Comparison of ENCODE assay signal across 7 cellular contexts in the genomic region with DNA sequence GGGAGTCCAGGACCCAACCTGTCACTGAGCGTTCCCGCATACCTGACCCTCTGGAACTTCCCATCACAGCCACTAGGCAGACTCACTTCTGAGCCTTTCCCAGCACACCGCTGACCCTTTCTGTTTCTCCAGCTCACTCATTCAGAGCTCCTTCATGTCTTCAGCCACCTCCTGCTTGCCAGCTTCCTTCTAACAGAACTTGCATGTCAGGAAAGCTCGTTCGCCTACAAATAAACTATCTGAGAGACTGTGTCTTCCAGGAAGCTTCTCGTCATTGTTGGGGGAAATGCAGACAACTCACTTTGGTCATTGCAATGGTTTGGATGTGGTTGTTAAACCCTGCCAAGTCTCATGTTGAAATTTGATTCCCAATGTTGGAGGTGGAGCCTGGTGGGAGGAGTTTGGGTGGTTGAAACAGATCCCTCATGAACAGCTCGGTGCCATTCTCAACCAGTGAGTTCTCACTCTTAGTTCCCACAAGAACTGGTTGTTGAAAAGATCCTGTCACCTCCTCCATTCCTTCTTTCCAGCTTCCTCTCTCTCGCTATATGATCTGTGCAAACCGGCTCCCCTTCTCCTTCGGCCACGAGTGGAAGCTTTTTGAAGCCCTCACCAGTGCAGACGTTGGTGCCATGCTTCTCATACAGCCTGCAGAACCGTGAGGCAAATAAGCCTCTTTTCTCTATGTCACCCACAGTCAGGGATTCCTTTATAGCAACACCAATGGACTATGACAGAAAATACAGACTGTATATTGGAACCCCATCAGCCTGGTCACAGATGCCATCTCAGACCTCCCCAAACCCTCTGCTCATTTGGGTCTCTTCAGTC. TPM values are rescaled to one million over a fixed set of nuclear protein-coding genes. Genes with fewer than 3 reads are reported as not detected.
DNase-seq lines count a peak whose midpoint lies in the region; ATAC-seq, FAIRE-seq and TF ChIP-seq lines count a peak whose summit lies in the region.

No MANE protein-coding gene starts in this region.

- BruUV-seq in MCF 10A (replicated peaks; lab: Mats Ljungman, UMichigan) = no TSS peak

- no peaks in the 10 kb centered on the region for H3K36me3 Mint-ChIP-seq in MCF 10A (ENCODE audit: insufficient read depth, unreplicated experiment)
- no peaks in the 10 kb centered on the region for H3K36me3 Mint-ChIP-seq in type B pancreatic cell
- no peaks in the 10 kb centered on the region for H3K36me3 Mint-ChIP-seq in activated CD8-positive, alpha-beta memory T cell treated with anti-CD3 and anti-CD28 coated beads, Interleukin-2, amount 10 ng/mL, durations not matched to agents 7 days and 5 days

- POLR2A ChIA-PET in MCF 10A (lab: Yijun Ruan, JAX) = interaction anchor here (0.6 to 1.9 kb wide), 13 partner anchors 14 to 516 kb away, joined by 3 to 8 read pairs (median 3); no protein-coding TSS in a partner anchor

- H3K4me1 Mint-ChIP-seq in MCF 10A (ENCODE audit: insufficient read depth, unreplicated experiment) (peaks cover 25% of the 10 kb centered on the region), type B pancreatic cell (ENCODE audit: unreplicated experiment) (peaks cover 33% of the 10 kb centered on the region)
- peaks cover 5% of the 10 kb centered on the region for H3K4me1 Mint-ChIP-seq in activated CD8-positive, alpha-beta memory T cell treated with anti-CD3 and anti-CD28 coated beads, Interleukin-2, amount 10 ng/mL, durations not matched to agents 7 days and 5 days

- peak overlapping the region; percentile 8 for H3K4me3 Mint-ChIP-seq in MCF 10A (ENCODE audit: unreplicated experiment)
- H3K4me3 Mint-ChIP-seq in type B pancreatic cell = peak overlapping the region; percentile 59
- H3K4me3 Mint-ChIP-seq in activated CD8-positive, alpha-beta memory T cell treated with anti-CD3 and anti-CD28 coated beads, Interleukin-2, amount 10 ng/mL, durations not matched to agents 7 days and 5 days = no peak overlapping the region

- H3K27ac Mint-ChIP-seq in MCF 10A (ENCODE audit: low read depth, unreplicated experiment) (no peak overlapping the region), type B pancreatic cell (peak overlapping the region; percentile 26)
- no peak overlapping the region for H3K27ac Mint-ChIP-seq in activated CD8-positive, alpha-beta memory T cell treated with anti-CD3 and anti-CD28 coated beads, Interleukin-2, amount 10 ng/mL, durations not matched to agents 7 days and 5 days

- H3K9me3 Mint-ChIP-seq in MCF 10A (ENCODE audit: unreplicated experiment) = no peaks in the 10 kb centered on the region
- no peaks in the 10 kb centered on the region for H3K9me3 Mint-ChIP-seq in type B pancreatic cell
- no peaks in the 10 kb centered on the region for H3K9me3 Mint-ChIP-seq in activated CD8-positive, alpha-beta memory T cell treated with anti-CD3 and anti-CD28 coated beads, Interleukin-2, amount 10 ng/mL, durations not matched to agents 7 days and 5 days (ENCODE audit: low read depth)

- H3K27me3 Mint-ChIP-seq in MCF 10A (ENCODE audit: insufficient read depth, unreplicated experiment) (no peaks in the 10 kb centered on the region), type B pancreatic cell (peaks cover 2% of the 10 kb centered on the region)
- H3K27me3 Mint-ChIP-seq in activated CD8-positive, alpha-beta memory T cell treated with anti-CD3 and anti-CD28 coated beads, Interleukin-2, amount 10 ng/mL, durations not matched to agents 7 days and 5 days = peaks cover 58% of the 10 kb centered on the region

- CTCF ChIA-PET in MCF 10A (lab: Yijun Ruan, JAX) = interaction anchor here (0.6 to 1.9 kb wide), 3 partner anchors 56 to 88 kb away, joined by 4 to 9 read pairs (median 4); no protein-coding TSS in a partner anchor
- CTCF ChIA-PET in activated CD8-positive, alpha-beta memory T cell treated with anti-CD3 and anti-CD28 coated beads, Interleukin-2, amount 10 ng/mL, durations not matched to agents 7 days and 5 days (lab: Charles Lee) = no interaction called here

- FAIRE-seq in HTR-8/SVneo (lab: Jason Lieb, UNC) = peak; percentile 76

- peak; percentile 45 for DNase-seq in HTR-8/SVneo (ENCODE audit: insufficient read length, low spot score)
- DNase-seq in MCF 10A (ENCODE audit: unreplicated experiment) = peak; percentile 81
- peak; percentile 88 for DNase-seq in iris pigment epithelial cell (ENCODE audit: low read depth)
- no peak for DNase-seq in type B pancreatic cell (ENCODE audit: extremely low spot score, unreplicated experiment)
- no peak for DNase-seq in NCI-H510A (lab: John Stamatoyannopoulos, UW)
- DNase-seq in activated CD8-positive, alpha-beta memory T cell treated with anti-CD3 and anti-CD28 coated beads, Interleukin-2, amount 10 ng/mL, durations not matched to agents 7 days and 5 days = no peak

- intact Hi-C loops in MCF 10A (cut with micrococcal nuclease) = no loop called here

- no peak for TF ChIP-seq CTCF in MCF 10A (IDR thresholded peaks at IDR 0.05; ENCODE audit: unreplicated experiment)
- peak; percentile 61 for TF ChIP-seq CTCF in type B pancreatic cell (conservative IDR thresholded peaks at IDR 0.05)

- no peak for ATAC-seq in HG02938 (IDR thresholded peaks at IDR 0.05; ENCODE audit: unreplicated experiment)
- no peak for ATAC-seq in activated CD8-positive, alpha-beta memory T cell treated with anti-CD3 and anti-CD28 coated beads, Interleukin-2, amount 10 ng/mL, durations not matched to agents 7 days and 5 days

RNA-seq across cellular contexts. Expression of a gene that starts 1.4 kb away (rescaled TPM):
- not detected in 2 replicates for total RNA-seq in MCF 10A (2022)
- total RNA-seq in type B pancreatic cell (ENCODE audit: low replicate concordance) = 0.43 and 0.65 TPM in 2 replicates
- total RNA-seq in activated CD8-positive, alpha-beta memory T cell treated with anti-CD3 and anti-CD28 coated beads, Interleukin-2, amount 10 ng/mL, durations not matched to agents 7 days and 5 days = not detected

RNA-seq across cellular contexts. Expression of a gene that starts 28.1 kb away (rescaled TPM):
- not detected in 2 replicates for total RNA-seq in MCF 10A (2022)
- total RNA-seq in type B pancreatic cell (ENCODE audit: low replicate concordance) = 1.6 and 4.9 TPM in 2 replicates
- not detected for total RNA-seq in activated CD8-positive, alpha-beta memory T cell treated with anti-CD3 and anti-CD28 coated beads, Interleukin-2, amount 10 ng/mL, durations not matched to agents 7 days and 5 days

RNA-seq across cellular contexts. Expression of a gene that starts 41.4 kb away (rescaled TPM):
- total RNA-seq in MCF 10A (2022) (not detected in 2 replicates), type B pancreatic cell (ENCODE audit: low replicate concordance) (0.31 and 3.5 TPM in 2 replicates)
- total RNA-seq in activated CD8-positive, alpha-beta memory T cell treated with anti-CD3 and anti-CD28 coated beads, Interleukin-2, amount 10 ng/mL, durations not matched to agents 7 days and 5 days = not detected

RNA-seq across cellular contexts. Expression of a gene that starts 50.2 kb away (rescaled TPM):
- total RNA-seq in MCF 10A (2022) (not detected in 2 replicates), type B pancreatic cell (ENCODE audit: low replicate concordance) (2.7 and 3.6 TPM in 2 replicates)
- not detected for total RNA-seq in activated CD8-positive, alpha-beta memory T cell treated with anti-CD3 and anti-CD28 coated beads, Interleukin-2, amount 10 ng/mL, durations not matched to agents 7 days and 5 days

Comparison
In these comparisons a context has a peak if more than half of its experiments do, and no peak if none do; other contexts are left out.
1. DNase-seq: peak in HTR-8/SVneo (single experiment), MCF 10A (single experiment) and iris pigment epithelial cell (single experiment); none in type B pancreatic cell (single experiment), NCI-H510A (single experiment) and activated CD8-positive, alpha-beta memory T cell treated with anti-CD3 and anti-CD28 coated beads, Interleukin-2, amount 10 ng/mL, durations not matched to agents 7 days and 5 days (single experiment).